In the genomic region with DNA sequence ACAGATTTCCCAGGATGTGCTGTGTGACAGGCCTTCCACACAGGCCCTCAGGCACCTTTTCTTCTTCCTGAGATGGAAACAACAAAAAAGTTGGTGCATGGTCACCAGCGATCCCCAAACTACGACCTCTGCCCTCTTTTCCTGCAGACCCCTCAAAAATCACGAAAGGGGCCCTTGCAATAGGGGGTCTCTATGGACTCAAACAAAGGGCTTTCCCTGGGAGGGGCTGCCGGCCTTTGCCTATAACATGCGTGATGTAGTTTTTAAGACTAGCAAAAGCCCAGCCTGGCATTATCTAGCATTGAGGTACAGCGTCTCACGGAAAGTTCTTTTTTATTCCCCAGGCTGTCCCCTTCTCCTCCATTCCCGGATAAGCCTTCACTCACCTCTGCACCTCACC, we compare ENCODE assay signal across 23 cellular contexts.
A peak's percentile ranks its signal among the peaks of the same experiment; 100 is the strongest.
DNase-seq lines count a peak whose midpoint lies in the region; ATAC-seq lines count a peak whose summit lies in the region.
"Had no signal": no experiment of that assay in that cellular context is flagged by ENCODE, and none has a peak within 500 bp of the region (broad histone marks: within the 10 kb centered on the region; RNA-seq: fewer than 3 reads in every experiment).

No MANE protein-coding gene starts in this region.

- H3K4me3 Mint-ChIP-seq in activated naive CD4-positive, alpha-beta T cell treated with anti-CD3 and anti-CD28 coated beads, Interleukin-2, amount 50 U/mL, for 24 hours: no peak overlapping the region
- no peak overlapping the region for H3K4me3 Mint-ChIP-seq in stimulated activated effector memory CD8-positive, alpha-beta T cell treated with anti-CD3 and anti-CD28 coated beads, Interleukin-12 subunit alpha, Interleukin-12 subunit beta, amount 100 ng/mL, for 72 hours
- H3K4me3 Mint-ChIP-seq: CD14-positive monocyte; CD4-positive, alpha-beta memory T cell; CD4-positive, CD25-positive, alpha-beta regulatory T cell; CD8-positive, alpha-beta memory T cell had no signal

- DNase-seq in activated naive CD4-positive, alpha-beta T cell treated with anti-CD3 and anti-CD28 coated beads, Interleukin-2, amount 50 U/mL, for 16 hours: no peak
- DNase-seq in posterior vena cava (ENCODE audit: low spot score) (peak; percentile 68), Ammon's horn (ENCODE audit: low spot score) (no peak)
- DNase-seq in stimulated activated effector memory CD8-positive, alpha-beta T cell treated with anti-CD3 and anti-CD28 coated beads, Interleukin-12 subunit alpha, Interleukin-12 subunit beta, amount 100 ng/mL, for 72 hours (ENCODE audit: low spot score in 2 of 2): no peak
- no peak for DNase-seq in stimulated activated CD4-positive, alpha-beta T cell treated with anti-CD3 and anti-CD28 coated beads, Interleukin-1b, Interleukin-23, amount 100 ng/mL, for 48 hours
- DNase-seq: AML-193; BE2C; C1 segment of cervical spinal cord; CD4-positive, alpha-beta memory T cell; CD4-positive, CD25-positive, alpha-beta regulatory T cell; CD8-positive, alpha-beta memory T cell; COR-L47; DMS 273 treated with DMSO at 0.1 percent for 48 hours; DMS153; DMS53; DMS79; DND-41; EL; GDM1 had no signal

- peak overlapping the region; percentile 72 for H3K27ac Mint-ChIP-seq in activated naive CD4-positive, alpha-beta T cell treated with anti-CD3 and anti-CD28 coated beads, Interleukin-2, amount 50 U/mL, for 24 hours
- peak overlapping the region; percentile 61 for H3K27ac Mint-ChIP-seq in stimulated activated effector memory CD8-positive, alpha-beta T cell treated with anti-CD3 and anti-CD28 coated beads, Interleukin-12 subunit alpha, Interleukin-12 subunit beta, amount 100 ng/mL, for 72 hours
- H3K27ac Mint-ChIP-seq: CD14-positive monocyte; CD4-positive, CD25-positive, alpha-beta regulatory T cell had no signal

- intact Hi-C loops in posterior vena cava (cut with DNase I): no loop called here

- H3K9me3 Mint-ChIP-seq in activated naive CD4-positive, alpha-beta T cell treated with anti-CD3 and anti-CD28 coated beads, Interleukin-2, amount 50 U/mL, for 24 hours: no peaks in the 10 kb centered on the region
- H3K9me3 Mint-ChIP-seq in stimulated activated effector memory CD8-positive, alpha-beta T cell treated with anti-CD3 and anti-CD28 coated beads, Interleukin-12 subunit alpha, Interleukin-12 subunit beta, amount 100 ng/mL, for 72 hours: no peaks in the 10 kb centered on the region
- H3K9me3 Mint-ChIP-seq: CD14-positive monocyte; CD8-positive, alpha-beta memory T cell had no signal

- H3K36me3 Mint-ChIP-seq in activated naive CD4-positive, alpha-beta T cell treated with anti-CD3 and anti-CD28 coated beads, Interleukin-2, amount 50 U/mL, for 24 hours: no peaks in the 10 kb centered on the region
- no peaks in the 10 kb centered on the region for H3K36me3 Mint-ChIP-seq in stimulated activated effector memory CD8-positive, alpha-beta T cell treated with anti-CD3 and anti-CD28 coated beads, Interleukin-12 subunit alpha, Interleukin-12 subunit beta, amount 100 ng/mL, for 72 hours
- H3K36me3 Mint-ChIP-seq: CD14-positive monocyte; CD4-positive, alpha-beta memory T cell; CD4-positive, CD25-positive, alpha-beta regulatory T cell; CD8-positive, alpha-beta memory T cell had no signal

- peaks cover 10% of the 10 kb centered on the region for H3K4me1 Mint-ChIP-seq in activated naive CD4-positive, alpha-beta T cell treated with anti-CD3 and anti-CD28 coated beads, Interleukin-2, amount 50 U/mL, for 24 hours
- H3K4me1 Mint-ChIP-seq in stimulated activated effector memory CD8-positive, alpha-beta T cell treated with anti-CD3 and anti-CD28 coated beads, Interleukin-12 subunit alpha, Interleukin-12 subunit beta, amount 100 ng/mL, for 72 hours: peaks cover 31% of the 10 kb centered on the region

- ATAC-seq in stimulated activated effector memory CD8-positive, alpha-beta T cell treated with anti-CD3 and anti-CD28 coated beads, Interleukin-12 subunit alpha, Interleukin-12 subunit beta, amount 100 ng/mL, for 72 hours: no peak
- ATAC-seq: A549, GM12878 had no signal

- peaks cover 7% of the 10 kb centered on the region for H3K27me3 Mint-ChIP-seq in activated naive CD4-positive, alpha-beta T cell treated with anti-CD3 and anti-CD28 coated beads, Interleukin-2, amount 50 U/mL, for 24 hours
- H3K27me3 Mint-ChIP-seq: CD4-positive, CD25-positive, alpha-beta regulatory T cell had no signal
